8 cellular contexts compared by ENCODE assay signal in genomic region chr6:109373762-109374161, GRCh38. TPM values are rescaled to one million over a fixed set of nuclear protein-coding genes. Genes with fewer than 3 reads are reported as not detected.
DNase-seq lines count a peak whose midpoint lies in the region; ATAC-seq and TF ChIP-seq lines count a peak whose summit lies in the region.

No MANE protein-coding gene starts in this region.

- peaks cover 50% of the 10 kb centered on the region for H3K36me3 Mint-ChIP-seq in CD4-positive, CD25-positive, alpha-beta regulatory T cell
- H3K36me3 Mint-ChIP-seq in chondrocyte (ENCODE audit: low read depth) = peaks cover 45% of the 10 kb centered on the region

- peak overlapping the region; percentile 20 to 47 (median 32) for H3K27ac Mint-ChIP-seq in CD4-positive, CD25-positive, alpha-beta regulatory T cell
- H3K27ac Mint-ChIP-seq in chondrocyte (ENCODE audit: unreplicated experiment) = peak overlapping the region; percentile 59

- H3K27ac ChIP-seq in CD4-positive, CD25-positive, alpha-beta regulatory T cell (ENCODE audit: insufficient read depth, low read length, poor library complexity, severe bottlenecking) = no peak overlapping the region
- no peak overlapping the region for H3K27ac ChIP-seq in substantia nigra (ENCODE audit: low read depth, low read length, poor library complexity, severe bottlenecking)

- peak overlapping the region; percentile 56 for H3K4me3 ChIP-seq in CD4-positive, CD25-positive, alpha-beta regulatory T cell (ENCODE audit: low read depth, low read length)

- H3K9me3 Mint-ChIP-seq in CD4-positive, CD25-positive, alpha-beta regulatory T cell = no peaks in the 10 kb centered on the region
- H3K9me3 Mint-ChIP-seq in chondrocyte (ENCODE audit: low read depth) = no peaks in the 10 kb centered on the region

- no peak for TF ChIP-seq CTCF in chondrocyte (IDR thresholded peaks at IDR 0.05)

- H3K4me1 ChIP-seq in CD4-positive, CD25-positive, alpha-beta regulatory T cell (ENCODE audit: control insufficient read depth, insufficient read depth, low read length, poor library complexity, severe bottlenecking) = peaks cover 43% of the 10 kb centered on the region

- no peaks in the 10 kb centered on the region for H3K9me3 ChIP-seq in CD4-positive, CD25-positive, alpha-beta regulatory T cell (ENCODE audit: control insufficient read depth in 2 of 2, low read length in 2 of 2)

- DNase-seq in CD4-positive, CD25-positive, alpha-beta regulatory T cell = peak in 1 of 3 donors; percentile 73
- no peak for DNase-seq in chondrocyte (ENCODE audit: low spot score)
- DNase-seq in epidermal melanocyte (ENCODE audit: insufficient read length, low spot score) = no peak
- DNase-seq in D341Med (ENCODE audit: low spot score) = no peak
- DNase-seq in substantia nigra (lab: John Stamatoyannopoulos, UW) = no peak
- no peak for DNase-seq in inferior parietal cortex (ENCODE audit: extremely low spot score)

- peaks cover 81% of the 10 kb centered on the region for H3K36me3 ChIP-seq in CD4-positive, CD25-positive, alpha-beta regulatory T cell (ENCODE audit: control insufficient read depth, insufficient read depth, low read length)

- peak; percentile 39 to 61 for ATAC-seq in CD4-positive, CD25-positive, alpha-beta regulatory T cell (ENCODE audit: low read depth in 2 of 2)
- ATAC-seq in GM19395 (IDR thresholded peaks at IDR 0.05; ENCODE audit: unreplicated experiment) (peak; percentile 95), HG03354 (IDR thresholded peaks at IDR 0.05; ENCODE audit: poor library complexity, severe bottlenecking, unreplicated experiment) (peak; percentile 95)

- no peaks in the 10 kb centered on the region for H3K27me3 ChIP-seq in CD4-positive, CD25-positive, alpha-beta regulatory T cell (ENCODE audit: control insufficient read depth, insufficient read depth, low read length)

- no peaks in the 10 kb centered on the region for H3K27me3 Mint-ChIP-seq in CD4-positive, CD25-positive, alpha-beta regulatory T cell
- H3K27me3 Mint-ChIP-seq in chondrocyte (ENCODE audit: low read depth) = no peaks in the 10 kb centered on the region

- peak overlapping the region; percentile 48 to 74 (median 58) for H3K4me3 Mint-ChIP-seq in CD4-positive, CD25-positive, alpha-beta regulatory T cell
- no peak overlapping the region for H3K4me3 Mint-ChIP-seq in chondrocyte (ENCODE audit: unreplicated experiment)

- H3K4me1 Mint-ChIP-seq in CD4-positive, CD25-positive, alpha-beta regulatory T cell = peaks cover 60 to 80% (median 71%) of the 10 kb centered on the region in 4 donors
- H3K4me1 Mint-ChIP-seq in chondrocyte (ENCODE audit: low read depth) = peaks cover 33% of the 10 kb centered on the region

RNA-seq across cellular contexts. Expression of gene CD164, which starts 8.5 kb away (rescaled TPM):
- 187 TPM for total RNA-seq in CD4-positive, CD25-positive, alpha-beta regulatory T cell
- 100 to 1,000 TPM; 330 to 364 (median 346) TPM for polyA plus RNA-seq in CD4-positive, CD25-positive, alpha-beta regulatory T cell
- total RNA-seq in chondrocyte = 240 to 273 TPM (median 259 TPM) in 3 replicates
